Comparison of ENCODE assay signal across 9 cellular contexts in the genomic region with DNA sequence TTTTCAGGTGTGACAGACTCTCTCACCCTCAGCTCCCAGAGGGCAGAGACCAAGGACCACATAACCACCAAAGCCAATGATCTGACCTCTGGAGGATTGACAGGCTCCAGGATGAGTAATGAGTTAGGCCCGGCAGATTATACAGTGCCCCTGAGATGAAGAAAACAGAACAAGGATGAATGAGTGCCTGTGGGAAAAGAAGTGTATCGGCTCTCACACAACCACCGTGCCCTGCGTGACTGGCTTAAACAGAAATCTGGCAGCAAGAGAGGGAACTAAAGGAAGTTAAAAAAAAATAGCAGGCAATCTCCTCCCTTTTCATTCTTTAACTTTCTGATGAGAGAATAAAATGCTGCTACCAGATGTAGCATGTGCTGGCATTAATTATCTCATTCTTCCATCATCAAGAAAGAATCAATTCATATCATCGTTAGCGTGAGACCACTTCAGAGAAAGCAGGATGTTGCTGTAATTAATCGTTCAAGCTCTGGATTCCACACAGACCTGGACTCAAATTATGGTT.
A peak's percentile ranks its signal among the peaks of the same experiment; 100 is the strongest.
DNase-seq lines count a peak whose midpoint lies in the region; ATAC-seq lines count a peak whose summit lies in the region.
"Had no signal": no experiment of that assay in that cellular context is flagged by ENCODE, and none has a peak within 500 bp of the region (broad histone marks: within the 10 kb centered on the region; RNA-seq: fewer than 3 reads in every experiment).

No MANE protein-coding gene starts in this region.

- H3K9me3 Mint-ChIP-seq in stimulated activated effector memory CD8-positive, alpha-beta T cell treated with anti-CD3 and anti-CD28 coated beads, Interleukin-12 subunit alpha, Interleukin-12 subunit beta, amount 100 ng/mL, for 72 hours = peaks cover 3% of the 10 kb centered on the region

- H3K4me3 Mint-ChIP-seq in stimulated activated effector memory CD8-positive, alpha-beta T cell treated with anti-CD3 and anti-CD28 coated beads, Interleukin-12 subunit alpha, Interleukin-12 subunit beta, amount 100 ng/mL, for 72 hours = no peak overlapping the region
- H3K4me3 Mint-ChIP-seq: T-helper 17 cell had no signal

- H3K27ac Mint-ChIP-seq in stimulated activated effector memory CD8-positive, alpha-beta T cell treated with anti-CD3 and anti-CD28 coated beads, Interleukin-12 subunit alpha, Interleukin-12 subunit beta, amount 100 ng/mL, for 72 hours = no peak overlapping the region
- H3K27ac Mint-ChIP-seq: T-helper 17 cell had no signal

- H3K36me3 Mint-ChIP-seq in stimulated activated effector memory CD8-positive, alpha-beta T cell treated with anti-CD3 and anti-CD28 coated beads, Interleukin-12 subunit alpha, Interleukin-12 subunit beta, amount 100 ng/mL, for 72 hours = no peaks in the 10 kb centered on the region

- no peaks in the 10 kb centered on the region for H3K4me1 Mint-ChIP-seq in stimulated activated effector memory CD8-positive, alpha-beta T cell treated with anti-CD3 and anti-CD28 coated beads, Interleukin-12 subunit alpha, Interleukin-12 subunit beta, amount 100 ng/mL, for 72 hours
- H3K4me1 Mint-ChIP-seq: T-helper 17 cell had no signal

- ATAC-seq in GM18870 (IDR thresholded peaks at IDR 0.05; ENCODE audit: unreplicated experiment) (peak; percentile 60), HG03095 (IDR thresholded peaks at IDR 0.05; ENCODE audit: unreplicated experiment) (peak; percentile 56)
- no peak for ATAC-seq in stimulated activated effector memory CD8-positive, alpha-beta T cell treated with anti-CD3 and anti-CD28 coated beads, Interleukin-12 subunit alpha, Interleukin-12 subunit beta, amount 100 ng/mL, for 72 hours
- ATAC-seq: T-helper 17 cell had no signal

- peak; percentile 88 for DNase-seq in brain pericyte (ENCODE audit: low read depth, low spot score)
- DNase-seq in non-pigmented ciliary epithelial cell (ENCODE audit: low read depth) = peak; percentile 52
- DNase-seq in NCI-H2171 treated with DMSO at 0.1 percent for 48 hours (lab: John Stamatoyannopoulos, UW) = no peak
- no peak for DNase-seq in midbrain (lab: John Stamatoyannopoulos, UW)
- DNase-seq in middle frontal gyrus (ENCODE audit: extremely low spot score, low spot score) = no peak
- no peak for DNase-seq in stimulated activated effector memory CD8-positive, alpha-beta T cell treated with anti-CD3 and anti-CD28 coated beads, Interleukin-12 subunit alpha, Interleukin-12 subunit beta, amount 100 ng/mL, for 72 hours (ENCODE audit: low spot score in 2 of 2)
- DNase-seq: T-helper 17 cell had no signal

Comparison
In these comparisons a context has a peak if more than half of its experiments do, and no peak if none do; other contexts are left out.
1. DNase-seq: peak in brain pericyte (single experiment) and non-pigmented ciliary epithelial cell (single experiment); none in NCI-H2171 treated with DMSO at 0.1 percent for 48 hours (single experiment), midbrain (single experiment), middle frontal gyrus (single experiment) and stimulated activated effector memory CD8-positive, alpha-beta T cell treated with anti-CD3 and anti-CD28 coated beads, Interleukin-12 subunit alpha, Interleukin-12 subunit beta, amount 100 ng/mL, for 72 hours (0 of 2).